ENCODE assay signal across 8 cellular contexts in genomic region chr13:84917252-84917878, GRCh38.
DNase-seq lines count a peak whose midpoint lies in the region; ATAC-seq lines count a peak whose summit lies in the region.

No MANE protein-coding gene starts in this region.

- DNase-seq in AG20443 (ENCODE audit: low spot score) = peak; percentile 14
- DNase-seq in HT-29 (ENCODE audit: low spot score) = peak; percentile 94
- DNase-seq in SKM-1 (lab: John Stamatoyannopoulos, UW; ENCODE audit: unreplicated experiment) = peak; percentile 22
- peak; percentile 6 for DNase-seq in iris pigment epithelial cell (ENCODE audit: low read depth)
- no peak for DNase-seq in NCI-H226

- H3K27ac Mint-ChIP-seq in stimulated activated memory B cell treated with anti-CD40 and anti-IgM and Interleukin-4, amounts not matched to agents 10 μg/mL and 1 μg/mL and 100 μg/mL, for 72 hours = no peak overlapping the region

- ATAC-seq in HG02759 (IDR thresholded peaks at IDR 0.05; ENCODE audit: unreplicated experiment) = no peak
- no peak for ATAC-seq in HG03469 (IDR thresholded peaks at IDR 0.05; ENCODE audit: unreplicated experiment)
- ATAC-seq in stimulated activated memory B cell treated with anti-CD40 and anti-IgM and Interleukin-4, amounts not matched to agents 10 μg/mL and 1 μg/mL and 100 μg/mL, for 72 hours = no peak

- no peaks in the 10 kb centered on the region for H3K36me3 Mint-ChIP-seq in stimulated activated memory B cell treated with anti-CD40 and anti-IgM and Interleukin-4, amounts not matched to agents 10 μg/mL and 1 μg/mL and 100 μg/mL, for 72 hours

- no peak overlapping the region for H3K4me3 Mint-ChIP-seq in stimulated activated memory B cell treated with anti-CD40 and anti-IgM and Interleukin-4, amounts not matched to agents 10 μg/mL and 1 μg/mL and 100 μg/mL, for 72 hours

- no peaks in the 10 kb centered on the region for H3K27me3 Mint-ChIP-seq in stimulated activated memory B cell treated with anti-CD40 and anti-IgM and Interleukin-4, amounts not matched to agents 10 μg/mL and 1 μg/mL and 100 μg/mL, for 72 hours

- H3K4me1 Mint-ChIP-seq in stimulated activated memory B cell treated with anti-CD40 and anti-IgM and Interleukin-4, amounts not matched to agents 10 μg/mL and 1 μg/mL and 100 μg/mL, for 72 hours = no peaks in the 10 kb centered on the region

- H3K9me3 Mint-ChIP-seq in stimulated activated memory B cell treated with anti-CD40 and anti-IgM and Interleukin-4, amounts not matched to agents 10 μg/mL and 1 μg/mL and 100 μg/mL, for 72 hours = no peaks in the 10 kb centered on the region
